ENCODE assay signal across 12 cellular contexts in genomic region chr17:70808596-70808995, GRCh38.
DNase-seq lines count a peak whose midpoint lies in the region; ATAC-seq and TF ChIP-seq lines count a peak whose summit lies in the region.
"Had no signal": no experiment of that assay in that cellular context is flagged by ENCODE, and none has a peak within 500 bp of the region (broad histone marks: within the 10 kb centered on the region; RNA-seq: fewer than 3 reads in every experiment).

No MANE protein-coding gene starts in this region.

- no peak overlapping the region for H3K27ac ChIP-seq in colonic mucosa

- no peaks in the 10 kb centered on the region for H3K9me3 ChIP-seq in colonic mucosa

- no peak overlapping the region for H3K9ac ChIP-seq in colonic mucosa (ENCODE audit: low read depth in 2 of 2, low read length in 2 of 2)

- DNase-seq in DMS 273 (lab: John Stamatoyannopoulos, UW; ENCODE audit: unreplicated experiment) (peak; percentile 32), DMS 273 treated with DMSO at 0.1 percent for 48 hours (lab: John Stamatoyannopoulos, UW) (no peak), NCI-H748 (lab: John Stamatoyannopoulos, UW; ENCODE audit: unreplicated experiment) (peak; percentile 32), colonic mucosa (no peak), retinal pigment epithelial cell (ENCODE audit: low read depth) (no peak), sciatic nerve (ENCODE audit: low spot score) (no peak), COR-L47 (lab: John Stamatoyannopoulos, UW) (no peak)
- DNase-seq: 8988T, erythroblast had no signal

- no peaks in the 10 kb centered on the region for H3K27me3 ChIP-seq in colonic mucosa

- TF ChIP-seq CTCF in colonic mucosa (IDR thresholded peaks at IDR 0.05) = peak; percentile 16
- TF ChIP-seq CTCF in retinal pigment epithelial cell (conservative IDR thresholded peaks at IDR 0.05; ENCODE audit: low read depth, low read length) = peak; percentile 42

- H3K4me1 ChIP-seq in colonic mucosa = no peaks in the 10 kb centered on the region

- no peak for ATAC-seq in sciatic nerve
- ATAC-seq in GM19452 (IDR thresholded peaks at IDR 0.05; ENCODE audit: unreplicated experiment) = no peak
- ATAC-seq: activated naive CD4-positive, alpha-beta T cell treated with anti-CD3 and anti-CD28 coated beads, Interleukin-2, amount 50 U/mL, for 72 hours had no signal

- H3K4me3 ChIP-seq in colonic mucosa (no peak overlapping the region), retinal pigment epithelial cell (ENCODE audit: low read length) (no peak overlapping the region)
- H3K4me3 ChIP-seq: lung had no signal

- no peaks in the 10 kb centered on the region for H3K36me3 ChIP-seq in colonic mucosa

- intact Hi-C loops in colonic mucosa (cut with DNase I) (no loop called here), sciatic nerve (cut with DNase I) (no loop called here)

Comparison
In these comparisons a context has a peak if more than half of its experiments do, and no peak if none do; other contexts are left out.
1. DNase-seq: peak in DMS 273 (single experiment) and NCI-H748 (single experiment); none in DMS 273 treated with DMSO at 0.1 percent for 48 hours (single experiment), colonic mucosa (single experiment), retinal pigment epithelial cell (single experiment), sciatic nerve (single experiment) and COR-L47 (single experiment).